9 cellular contexts compared by ENCODE assay signal in the genomic region with DNA sequence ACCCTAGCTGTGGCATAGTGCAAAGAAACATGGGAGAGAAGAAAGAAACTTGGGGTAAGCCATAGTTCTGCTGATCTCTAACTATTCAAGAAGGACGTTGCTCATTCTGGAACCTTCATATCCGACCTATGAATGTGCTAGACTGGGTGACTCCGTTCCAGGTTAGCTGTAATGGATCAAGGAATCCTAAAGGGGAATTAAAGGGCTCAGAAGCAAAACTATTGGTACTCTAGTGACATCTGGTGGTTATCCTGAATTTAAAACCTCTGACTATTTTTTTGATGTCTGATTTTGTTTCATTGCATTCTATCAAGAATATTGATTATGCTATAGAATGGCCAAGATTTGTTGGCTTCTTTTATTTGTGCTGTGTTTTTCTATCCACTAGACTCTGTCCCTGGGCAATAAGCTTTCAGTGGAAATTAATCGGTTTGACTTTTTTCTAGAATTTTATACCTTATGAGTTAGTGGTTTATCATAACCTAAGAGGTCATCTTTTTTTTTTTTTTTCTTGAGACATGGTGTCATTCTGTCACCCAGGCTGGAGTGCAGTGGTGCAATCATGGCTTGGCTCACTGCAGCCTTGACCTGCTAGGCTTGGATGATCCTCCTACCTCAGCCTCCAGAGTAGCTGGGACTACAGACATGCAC. TPM values are rescaled to one million over a fixed set of nuclear protein-coding genes. Genes with fewer than 3 reads are reported as not detected.
DNase-seq lines count a peak whose midpoint lies in the region; ATAC-seq and TF ChIP-seq lines count a peak whose summit lies in the region.
"Had no signal": no experiment of that assay in that cellular context is flagged by ENCODE, and none has a peak within 500 bp of the region (broad histone marks: within the 10 kb centered on the region; RNA-seq: fewer than 3 reads in every experiment).

No MANE protein-coding gene starts in this region.

- H3K9ac ChIP-seq in PC-3 (ENCODE audit: low read length) = no peak overlapping the region

- H3K79me2 ChIP-seq in PC-3 (ENCODE audit: low read length) (no peaks in the 10 kb centered on the region), osteoblast (ENCODE audit: insufficient read depth, low read length) (peaks cover 9% of the 10 kb centered on the region)

- no peaks in the 10 kb centered on the region for H3F3A ChIP-seq in PC-3 (ENCODE audit: low read length, unreplicated experiment)

- intact Hi-C loops in PC-3 (cut with micrococcal nuclease) = loop anchor here (1.0 to 2.0 kb wide), 4 partner anchors 28 to 244 kb away; no protein-coding TSS in a partner anchor
- intact Hi-C loops in esophagus muscularis mucosa (cut with DNase I) = loop anchor here (2.0 to 5.0 kb wide), 2 partner anchors 53 to 244 kb away; no protein-coding TSS in a partner anchor

- peak; percentile 58 for DNase-seq in COR-L47 (lab: John Stamatoyannopoulos, UW)
- peak; percentile 73 for DNase-seq in HT-29 (ENCODE audit: low spot score)
- peak; percentile 86 for DNase-seq in PC-3
- no peak for DNase-seq in esophagus muscularis mucosa (ENCODE audit: extremely low spot score)
- peak; percentile 66 for DNase-seq in osteoblast (ENCODE audit: insufficient read length, low spot score, missing footprints)
- DNase-seq in central memory CD4-positive, alpha-beta T cell = no peak

- no peak overlapping the region for H3K27ac ChIP-seq in PC-3 (ENCODE audit: low read length)
- peak overlapping the region in 2 of 4 donors; percentile 44 to 66 for H3K27ac ChIP-seq in esophagus muscularis mucosa (replicated peaks in 1 of 4)
- H3K27ac ChIP-seq in osteoblast (ENCODE audit: low read depth, low read length) = peak overlapping the region; percentile 75

- no peaks in the 10 kb centered on the region for H3K27me3 ChIP-seq in PC-3 (ENCODE audit: low read length)
- no peaks in the 10 kb centered on the region for H3K27me3 ChIP-seq in esophagus muscularis mucosa
- H3K27me3 ChIP-seq in osteoblast (ENCODE audit: insufficient read depth, low read length) = no peaks in the 10 kb centered on the region

- no peak for TF ChIP-seq POLR2A in esophagus muscularis mucosa (IDR thresholded peaks at IDR 0.05; ENCODE audit: low read depth)

- BruUV-seq in PC-3 (replicated peaks; lab: Mats Ljungman, UMichigan) = no TSS peak

- TF ChIP-seq CTCF in PC-3 (conservative IDR thresholded peaks at IDR 0.05; ENCODE audit: low read depth, low read length) (peak; percentile 84), esophagus muscularis mucosa (IDR thresholded peaks at IDR 0.05) (peak; percentile 59 to 70 (median 62)), osteoblast (IDR thresholded peaks at IDR 0.05; ENCODE audit: extremely low read depth, low read depth, low read length) (peak; percentile 61)

- peaks cover 15% of the 10 kb centered on the region; the same call in 1 of the 2 replicates for H3K36me3 ChIP-seq in PC-3 (ENCODE audit: low read depth, low read length)
- peaks cover 30 to 72% (median 61%) of the 10 kb centered on the region in 4 donors for H3K36me3 ChIP-seq in esophagus muscularis mucosa
- H3K36me3 ChIP-seq in osteoblast (ENCODE audit: insufficient read depth, low read length) = peaks cover 18% of the 10 kb centered on the region

- H3K4me3 ChIP-seq in PC-3 (ENCODE audit: low read length) (no peak overlapping the region), esophagus muscularis mucosa (no peak overlapping the region), osteoblast (ENCODE audit: insufficient read depth, low read length) (no peak overlapping the region)

- POLR2A ChIA-PET in PC-3 (lab: Charles Lee; ENCODE audit: unreplicated experiment) = no interaction called here

- H3K9me3 ChIP-seq in PC-3 (ENCODE audit: low read length) (no peaks in the 10 kb centered on the region), esophagus muscularis mucosa (no peaks in the 10 kb centered on the region), osteoblast (ENCODE audit: low read depth, low read length) (no peaks in the 10 kb centered on the region)

- H4K20me1 ChIP-seq in PC-3 (ENCODE audit: low read length) (no peaks in the 10 kb centered on the region), osteoblast (ENCODE audit: insufficient read depth, low read length) (peaks cover 7% of the 10 kb centered on the region)

- peaks cover 15% of the 10 kb centered on the region for H3K4me1 ChIP-seq in PC-3 (ENCODE audit: insufficient read depth, low read length)
- peaks cover 0 to 22% (median 17%) of the 10 kb centered on the region in 4 donors for H3K4me1 ChIP-seq in esophagus muscularis mucosa
- peaks cover 16% of the 10 kb centered on the region for H3K4me1 ChIP-seq in osteoblast (ENCODE audit: insufficient read depth, low read length)

- TF ChIP-seq EP300 in esophagus muscularis mucosa (IDR thresholded peaks at IDR 0.05) = no peak

- 43% methylated on average over 4 of the region's 4 CpGs for WGBS in esophagus muscularis mucosa

- CTCF ChIA-PET in PC-3 (lab: Charles Lee) = interaction anchor here (0.6 to 1.7 kb wide), 3 partner anchors 168 to 1799 kb away, joined by 3 to 6 read pairs (median 3); no protein-coding TSS in a partner anchor

- H2AFZ ChIP-seq in PC-3 (ENCODE audit: low read length) = no peak overlapping the region
- H2AFZ ChIP-seq in osteoblast (ENCODE audit: low read length) = no peak overlapping the region

- peak; percentile 89 for ATAC-seq in PC-3
- ATAC-seq in HG02610 (IDR thresholded peaks at IDR 0.05; ENCODE audit: unreplicated experiment) = no peak
- ATAC-seq in HG03469 (IDR thresholded peaks at IDR 0.05; ENCODE audit: unreplicated experiment) = no peak

- H3K9me2 ChIP-seq in PC-3 (replicated peaks; ENCODE audit: low read length) = no peaks in the 10 kb centered on the region

- peak overlapping the region; percentile 29 for H3K4me2 ChIP-seq in PC-3 (ENCODE audit: low read length)
- peak overlapping the region; percentile 73 for H3K4me2 ChIP-seq in osteoblast (ENCODE audit: insufficient read depth, low read length)

RNA-seq across cellular contexts. Expression of gene PCTP, which starts 19.5 kb away (rescaled TPM):
- 11.2 and 13.5 TPM in 2 replicates for total RNA-seq in HT-29 (2014; rRNA removed; shearing (Covaris generic))
- total RNA-seq in PC-3 (2014; rRNA removed) (15.4 and 17.6 TPM in 2 replicates), esophagus muscularis mucosa (10 to 100 TPM; 11.2 to 17.4 (median 11.8) TPM), osteoblast (9.4 and 9.8 TPM in 2 replicates)

RNA-seq across cellular contexts. Expression of gene TMEM100, which starts 47.7 kb away (rescaled TPM):
- total RNA-seq in HT-29 (2014; rRNA removed; shearing (Covaris generic)) = not detected in 2 replicates
- total RNA-seq in PC-3 (2014; rRNA removed) (not detected in 2 replicates), esophagus muscularis mucosa (1 to 10 TPM; 4.2 to 9.6 (median 9.5) TPM), osteoblast (0.36 and 0.59 TPM in 2 replicates)
- total RNA-seq: naive thymus-derived CD4-positive, alpha-beta T cell had no signal

Comparison
In these comparisons a context has a peak if more than half of its experiments do, and no peak if none do; other contexts are left out.
1. DNase-seq: peak in COR-L47 (single experiment), HT-29 (single experiment), PC-3 (single experiment) and osteoblast (single experiment); none in esophagus muscularis mucosa (single experiment) and central memory CD4-positive, alpha-beta T cell (single experiment).
2. Peak in every context shown above with its lines, with median percentiles within 50 percentile points of each other: CTCF ChIP-seq.